Comparison of ENCODE assay signal across 9 cellular contexts in genomic region chr1:24704411-24705259, GRCh38. TPM values are rescaled to one million over a fixed set of nuclear protein-coding genes. Genes with fewer than 3 reads are reported as not detected.
DNase-seq lines count a peak whose midpoint lies in the region; ATAC-seq and TF ChIP-seq lines count a peak whose summit lies in the region.
"Had no signal": no experiment of that assay in that cellular context is flagged by ENCODE, and none has a peak within 500 bp of the region (broad histone marks: within the 10 kb centered on the region; RNA-seq: fewer than 3 reads in every experiment).

No MANE protein-coding gene starts in this region.

- H3K27me3 Mint-ChIP-seq in stimulated activated naive B cell treated with anti-CD40 and anti-IgM and Interleukin-4, amounts not matched to agents 10 μg/mL and 1 μg/mL and 100 μg/mL, for 72 hours = no peaks in the 10 kb centered on the region

- H3K4me1 Mint-ChIP-seq in stimulated activated naive B cell treated with anti-CD40 and anti-IgM and Interleukin-4, amounts not matched to agents 10 μg/mL and 1 μg/mL and 100 μg/mL, for 72 hours = peaks cover 16 to 28% of the 10 kb centered on the region in 2 donors

- H3K9me3 Mint-ChIP-seq in stimulated activated naive B cell treated with anti-CD40 and anti-IgM and Interleukin-4, amounts not matched to agents 10 μg/mL and 1 μg/mL and 100 μg/mL, for 72 hours = no peaks in the 10 kb centered on the region
- H3K9me3 Mint-ChIP-seq: CD4-positive, CD25-positive, alpha-beta regulatory T cell had no signal

- H3K4me1 ChIP-seq in hepatocyte (ENCODE audit: insufficient read depth) = peaks cover 12% of the 10 kb centered on the region

- H3K36me3 Mint-ChIP-seq in stimulated activated naive B cell treated with anti-CD40 and anti-IgM and Interleukin-4, amounts not matched to agents 10 μg/mL and 1 μg/mL and 100 μg/mL, for 72 hours = peaks cover 0 to 3% of the 10 kb centered on the region in 2 donors
- H3K36me3 Mint-ChIP-seq: CD4-positive, CD25-positive, alpha-beta regulatory T cell had no signal

- no peaks in the 10 kb centered on the region for H4K20me1 ChIP-seq in hepatocyte (ENCODE audit: insufficient read depth, poor library complexity, severe bottlenecking)

- no peak overlapping the region for H3K9ac ChIP-seq in SK-N-MC (ENCODE audit: insufficient read length)

- H3K4me2 ChIP-seq in hepatocyte = peak overlapping the region; percentile 71

- H3K27ac ChIP-seq in SK-N-MC (peak overlapping the region; percentile 83), hepatocyte (peak overlapping the region; percentile 61)

- H3K79me2 ChIP-seq in hepatocyte = no peaks in the 10 kb centered on the region

- no peak for TF ChIP-seq CTCF in hepatocyte (IDR thresholded peaks at IDR 0.05; ENCODE audit: poor library complexity)

- DNase-seq in NCI-H2171 treated with DMSO at 0.1 percent for 48 hours (lab: John Stamatoyannopoulos, UW) (peak; percentile 29), NCI-H2171 (lab: John Stamatoyannopoulos, UW) (no peak), SK-N-MC (ENCODE audit: low read depth, low spot score) (no peak), hepatocyte (ENCODE audit: low spot score) (peak; percentile 33), NOMO-1 treated with dmso at 0.1 percent for 144 hours (lab: John Stamatoyannopoulos, UW; ENCODE audit: unreplicated experiment) (no peak), GM19240 (ENCODE audit: insufficient read length, low spot score) (no peak)
- no peak for DNase-seq in stimulated activated naive B cell treated with anti-CD40 and anti-IgM and Interleukin-4, amounts not matched to agents 10 μg/mL and 1 μg/mL and 100 μg/mL, for 72 hours
- no peak for DNase-seq in stimulated activated CD4-positive, alpha-beta T cell treated with anti-CD3 and anti-CD28 coated beads, Interleukin-2, amount 100 ng/mL, for 24 hours

- H3K36me3 ChIP-seq in SK-N-MC (ENCODE audit: insufficient read depth, low read length) (no peaks in the 10 kb centered on the region), hepatocyte (replicated peaks; ENCODE audit: insufficient read depth, low read depth) (no peaks in the 10 kb centered on the region)

- H3K27me3 ChIP-seq in hepatocyte = no peaks in the 10 kb centered on the region

- H2AFZ ChIP-seq in hepatocyte = peak overlapping the region; percentile 25

- H3K27ac Mint-ChIP-seq in stimulated activated naive B cell treated with anti-CD40 and anti-IgM and Interleukin-4, amounts not matched to agents 10 μg/mL and 1 μg/mL and 100 μg/mL, for 72 hours = peak overlapping the region; percentile 56

- peak in 1 of 2 donors; percentile 11 for ATAC-seq in stimulated activated naive B cell treated with anti-CD40 and anti-IgM and Interleukin-4, amounts not matched to agents 10 μg/mL and 1 μg/mL and 100 μg/mL, for 72 hours (replicated peaks)

- H3K9me2 ChIP-seq in hepatocyte (replicated peaks; ENCODE audit: insufficient read depth) = no peaks in the 10 kb centered on the region

- WGBS in hepatocyte (ENCODE audit: low lambda C conversion rate, missing lambda C conversion rate) = 55% methylated on average over 12 of the region's 16 CpGs

- H3K4me3 ChIP-seq in SK-N-MC = no peak overlapping the region
- no peak overlapping the region for H3K4me3 ChIP-seq in hepatocyte

- H3K4me3 Mint-ChIP-seq in stimulated activated naive B cell treated with anti-CD40 and anti-IgM and Interleukin-4, amounts not matched to agents 10 μg/mL and 1 μg/mL and 100 μg/mL, for 72 hours = peak overlapping the region; percentile 49 to 71

- H3K9me3 ChIP-seq in SK-N-MC (ENCODE audit: low read depth, low read length) (no peaks in the 10 kb centered on the region), hepatocyte (ENCODE audit: low read depth) (no peaks in the 10 kb centered on the region)

RNA-seq across cellular contexts. Expression of gene CLIC4, which starts 40.6 kb away (rescaled TPM):
- 233 and 259 TPM in 2 replicates for total RNA-seq in hepatocyte
- 119 and 146 TPM in 2 replicates for polyA plus RNA-seq in hepatocyte

Comparison
In these comparisons a context has a peak if more than half of its experiments do, and no peak if none do; other contexts are left out.
1. DNase-seq: peak in NCI-H2171 treated with DMSO at 0.1 percent for 48 hours (single experiment) and hepatocyte (single experiment); none in NCI-H2171 (single experiment), SK-N-MC (single experiment), stimulated activated naive B cell treated with anti-CD40 and anti-IgM and Interleukin-4, amounts not matched to agents 10 μg/mL and 1 μg/mL and 100 μg/mL, for 72 hours (single experiment), NOMO-1 treated with dmso at 0.1 percent for 144 hours (single experiment), stimulated activated CD4-positive, alpha-beta T cell treated with anti-CD3 and anti-CD28 coated beads, Interleukin-2, amount 100 ng/mL, for 24 hours (0 of 2) and GM19240 (single experiment).